8 cellular contexts compared by ENCODE assay signal in the genomic region with DNA sequence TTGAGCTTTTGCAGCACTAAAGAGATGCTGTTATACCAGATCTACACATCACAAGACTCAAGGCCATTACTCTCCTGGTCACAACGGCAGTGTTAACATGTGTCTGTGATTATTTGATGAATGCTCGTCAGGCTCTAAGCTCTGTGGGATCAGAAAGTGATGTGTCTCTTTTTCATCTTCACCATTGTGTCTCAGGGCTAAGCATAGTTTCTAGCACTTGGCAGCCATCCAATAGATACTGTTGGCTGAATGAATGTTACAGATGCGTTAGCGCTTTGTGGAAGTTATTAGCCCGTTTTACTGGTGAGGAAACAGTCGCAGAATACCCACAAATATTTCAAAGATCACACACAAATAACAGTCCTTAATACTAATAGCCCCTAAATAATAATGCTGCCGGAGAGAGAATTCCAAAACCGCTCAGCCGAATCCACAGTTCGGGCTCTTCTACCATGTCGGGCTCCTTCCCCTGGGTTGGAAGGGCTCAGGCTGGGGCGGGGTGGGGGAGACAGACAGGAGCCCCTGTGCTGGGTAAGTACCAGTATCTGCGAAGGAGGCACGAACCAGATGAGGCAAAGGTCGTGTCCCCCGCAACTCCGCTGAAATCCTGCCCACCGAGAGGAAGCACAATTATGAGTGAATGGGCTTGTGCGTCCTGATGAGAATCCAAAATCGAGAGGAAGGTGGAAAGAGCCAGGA. TPM values are rescaled to one million over a fixed set of nuclear protein-coding genes. Genes with fewer than 3 reads are reported as not detected.
DNase-seq lines count a peak whose midpoint lies in the region; ATAC-seq and TF ChIP-seq lines count a peak whose summit lies in the region.

No MANE protein-coding gene starts in this region.

- H3K27ac Mint-ChIP-seq in activated naive CD8-positive, alpha-beta T cell, result no peak overlapping the region

- peak overlapping the region in 3 of 4 donors; percentile 13 to 54 (median 44) for H3K4me3 ChIP-seq in transverse colon

- 20 to 33% methylated on average over 6 to 20 of the region's 20 CpGs for WGBS in transverse colon (ENCODE audit: low coverage in 1 of 2), 2 donors

- H3K4me1 ChIP-seq in transverse colon (peaks cover 0 to 17% (median 15%) of the 10 kb centered on the region in 4 donors), foreskin keratinocyte (no peaks in the 10 kb centered on the region)

- H3K36me3 ChIP-seq in transverse colon, result no peaks in the 10 kb centered on the region

- no peak for TF ChIP-seq POLR2A in transverse colon (IDR thresholded peaks at IDR 0.05)

- no peaks in the 10 kb centered on the region for H3K9me3 Mint-ChIP-seq in activated T-cell treated with anti-CD3 and anti-CD28 coated beads, Interleukin-2, amount 50 U/mL, for 4 hours
- H3K9me3 Mint-ChIP-seq in activated naive CD8-positive, alpha-beta T cell (ENCODE audit: low read depth), result no peaks in the 10 kb centered on the region

- H3K27me3 ChIP-seq in transverse colon (peaks cover 18% of the 10 kb centered on the region), foreskin keratinocyte (peaks cover 74% of the 10 kb centered on the region)

- no peak for ATAC-seq in activated T-cell treated with anti-CD3 and anti-CD28 coated beads, Interleukin-2, amount 50 U/mL, for 4 hours
- ATAC-seq in foreskin keratinocyte (no peak), GM21515 (IDR thresholded peaks at IDR 0.05; ENCODE audit: unreplicated experiment) (no peak), HG03460 (IDR thresholded peaks at IDR 0.05; ENCODE audit: unreplicated experiment) (no peak)

- peaks cover 50% of the 10 kb centered on the region for H3K27me3 Mint-ChIP-seq in activated T-cell treated with anti-CD3 and anti-CD28 coated beads, Interleukin-2, amount 50 U/mL, for 4 hours (ENCODE audit: low read depth)
- H3K27me3 Mint-ChIP-seq in activated naive CD8-positive, alpha-beta T cell, result peaks cover 31% of the 10 kb centered on the region

- TF ChIP-seq CTCF in transverse colon (IDR thresholded peaks at IDR 0.05) (no peak), foreskin keratinocyte (conservative IDR thresholded peaks at IDR 0.05) (no peak)

- no peak overlapping the region for H3K27ac ChIP-seq in transverse colon
- no peak overlapping the region for H3K27ac ChIP-seq in foreskin keratinocyte

- no peak for TF ChIP-seq EP300 in transverse colon (IDR thresholded peaks at IDR 0.05; ENCODE audit: low read depth)

- H3K9me3 ChIP-seq in transverse colon, result no peaks in the 10 kb centered on the region

- intact Hi-C loops in transverse colon (cut with DNase I; ENCODE audit: low total_unique reads), result loop anchor here (5.0 kb wide), 1 partner anchor 65 kb away; a partner anchor contains a TSS

- H3K4me1 Mint-ChIP-seq in activated T-cell treated with anti-CD3 and anti-CD28 coated beads, Interleukin-2, amount 50 U/mL, for 4 hours (ENCODE audit: low read depth), result peaks cover 21% of the 10 kb centered on the region
- peaks cover 21% of the 10 kb centered on the region for H3K4me1 Mint-ChIP-seq in activated naive CD8-positive, alpha-beta T cell (ENCODE audit: low read depth)

- in situ Hi-C loops in transverse colon (cut with MboI; ENCODE audit: low pct_ligation_motif_present in 1 of 4, low pct_unique_long_range_greater_than_20kb in 1 of 4, low sequenced_read_pairs in 3 of 4), result no loop called here

- peak overlapping the region; percentile 79 for H3K4me3 Mint-ChIP-seq in activated T-cell treated with anti-CD3 and anti-CD28 coated beads, Interleukin-2, amount 50 U/mL, for 4 hours
- peak overlapping the region; percentile 91 for H3K4me3 Mint-ChIP-seq in activated naive CD8-positive, alpha-beta T cell

- no peak for DNase-seq in activated T-cell treated with anti-CD3 and anti-CD28 coated beads, Interleukin-2, amount 50 U/mL, for 4 hours
- DNase-seq in activated T-cell treated with anti-CD3 and anti-CD28 coated beads for 4 hours (no peak), inferior parietal cortex (ENCODE audit: extremely low spot score) (peak; percentile 72), transverse colon (no peak), foreskin keratinocyte (no peak)

- H3K36me3 Mint-ChIP-seq in activated T-cell treated with anti-CD3 and anti-CD28 coated beads, Interleukin-2, amount 50 U/mL, for 4 hours (ENCODE audit: insufficient read depth), result no peaks in the 10 kb centered on the region
- no peaks in the 10 kb centered on the region for H3K36me3 Mint-ChIP-seq in activated naive CD8-positive, alpha-beta T cell

RNA-seq across cellular contexts. Expression of a gene that starts 1.1 kb away (rescaled TPM):
- total RNA-seq in activated T-cell treated with anti-CD3 and anti-CD28 coated beads, Interleukin-2, amount 50 U/mL, for 4 hours, result under 1 TPM; 0.08 to 0.81 (median 0.40) TPM
- total RNA-seq in transverse colon (1 to 10 TPM in 2 of 4 donors, under 1 TPM in 1, not detected in 1; 0.80 to 8.4 (median 4.6) TPM), foreskin keratinocyte (0.56 and 0.78 TPM in 2 replicates)
- polyA plus RNA-seq in foreskin keratinocyte, result 0.25 and 0.37 TPM in 2 replicates
